8 cellular contexts compared by ENCODE assay signal in genomic region chr4:102345795-102346100, GRCh38. TPM values are rescaled to one million over a fixed set of nuclear protein-coding genes. Genes with fewer than 3 reads are reported as not detected.
A peak's percentile ranks its signal among the peaks of the same experiment; 100 is the strongest.
DNase-seq lines count a peak whose midpoint lies in the region; ATAC-seq and TF ChIP-seq lines count a peak whose summit lies in the region.

No MANE protein-coding gene starts in this region.

- no peak for TF ChIP-seq CTCF in GM10248 (IDR thresholded peaks at IDR 0.05; ENCODE audit: control extremely low read depth, extremely low read depth, low read depth, missing control alignments)
- TF ChIP-seq CTCF in RWPE1 (conservative IDR thresholded peaks at IDR 0.05; ENCODE audit: low read depth), result peak; percentile 55
- no peak for TF ChIP-seq CTCF in ovary (IDR thresholded peaks at IDR 0.05)

- H3K4me3 ChIP-seq in esophagus (ENCODE audit: low read depth in 1 of 2, low read length in 2 of 2) (peak overlapping the region; percentile 22 to 55), ovary (peak overlapping the region; percentile 70)

- CTCF ChIA-PET in GM10248 (lab: Yijun Ruan, JAX) (interaction anchor here (0.7 to 2.0 kb wide), 5 partner anchors 7 to 1177 kb away, joined by 3 to 8 read pairs (median 6); no protein-coding TSS in a partner anchor), RWPE1 (lab: Yijun Ruan, JAX) (interaction anchor here (0.6 to 0.7 kb wide), 3 partner anchors 257 to 1371 kb away, joined by 3 to 4 read pairs (median 3); no protein-coding TSS in a partner anchor)

- DNase-seq in GM10248 (ENCODE audit: extremely low spot score) (peak; percentile 19), RWPE1 (ENCODE audit: low spot score) (no peak), ovary (no peak), globus pallidus (ENCODE audit: low spot score) (no peak), NCI-H146 treated with DMSO at 0.1 percent for 48 hours (lab: John Stamatoyannopoulos, UW; ENCODE audit: unreplicated experiment) (no peak)

- no peaks in the 10 kb centered on the region for H3K36me3 ChIP-seq in esophagus (ENCODE audit: control insufficient read depth in 2 of 2, insufficient read depth in 2 of 2, low read length in 1 of 2)
- no peaks in the 10 kb centered on the region for H3K36me3 ChIP-seq in ovary

- no peaks in the 10 kb centered on the region for H3K27me3 ChIP-seq in esophagus (ENCODE audit: control insufficient read depth in 1 of 2, insufficient read depth in 2 of 2, low read length in 2 of 2)
- no peaks in the 10 kb centered on the region for H3K27me3 ChIP-seq in ovary

- WGBS in esophagus, 2 donors, result 21 to 23% methylated on average over 5 of the region's 5 CpGs
- WGBS in ovary, 3 donors, result 8 to 28% (median 14%) methylated on average over 5 of the region's 5 CpGs

- ATAC-seq in HG02610 (IDR thresholded peaks at IDR 0.05; ENCODE audit: unreplicated experiment) (no peak), GM21737 (IDR thresholded peaks at IDR 0.05; ENCODE audit: unreplicated experiment) (no peak)

- H3K9me3 ChIP-seq in esophagus (ENCODE audit: control insufficient read depth in 2 of 2, insufficient read depth in 1 of 2, low read depth in 1 of 2, low read length in 1 of 2), result no peaks in the 10 kb centered on the region
- no peaks in the 10 kb centered on the region for H3K9me3 ChIP-seq in ovary

- H3K27ac ChIP-seq in RWPE1 (peak overlapping the region; percentile 70), esophagus (ENCODE audit: low read depth in 2 of 2, low read length in 1 of 2) (no peak overlapping the region), ovary (peak overlapping the region in 1 of 2 donors; percentile 78)

- POLR2A ChIA-PET in GM10248 (lab: Yijun Ruan, JAX) (no interaction called here), RWPE1 (lab: Yijun Ruan, JAX; ENCODE audit: low non-redundant PET) (no interaction called here)

- TF ChIP-seq POLR2A in ovary (IDR thresholded peaks at IDR 0.05), result no peak

- intact Hi-C loops in ovary (cut with DNase I), result loop anchor here in 1 of 4 donors (2.0 kb wide), 1 partner anchor 85 kb away; no protein-coding TSS in a partner anchor

- no peaks in the 10 kb centered on the region for H3K4me1 ChIP-seq in esophagus (ENCODE audit: control insufficient read depth in 2 of 2, insufficient read depth in 2 of 2, low read length in 1 of 2)
- peaks cover 2% of the 10 kb centered on the region for H3K4me1 ChIP-seq in ovary (ENCODE audit: insufficient read depth)

- TF ChIP-seq EP300 in ovary (IDR thresholded peaks at IDR 0.05), result no peak

RNA-seq across cellular contexts. Expression of gene SLC39A8, which starts 0.5 kb away (rescaled TPM):
- polyA plus RNA-seq in esophagus, result 1 to 10 TPM in 1 of 2 donors, under 1 TPM in 1; 0.98 to 1.4 TPM
- total RNA-seq in ovary, result 10 to 100 TPM; 15.6 to 28.7 (median 22.0) TPM
- 10 to 100 TPM; 11.5 to 14.1 TPM for polyA plus RNA-seq in ovary

Comparison
In these comparisons a context has a peak if more than half of its experiments do, and no peak if none do; other contexts are left out.
1. RNA of gene SLC39A8, which starts 0.5 kb away (polyA plus RNA-seq): 11.5 to 14.1 TPM in ovary; 0.98 to 1.4 TPM in esophagus; every median in the first group is over 4 times any median in the second.